8 cellular contexts compared by ENCODE assay signal in the genomic region with DNA sequence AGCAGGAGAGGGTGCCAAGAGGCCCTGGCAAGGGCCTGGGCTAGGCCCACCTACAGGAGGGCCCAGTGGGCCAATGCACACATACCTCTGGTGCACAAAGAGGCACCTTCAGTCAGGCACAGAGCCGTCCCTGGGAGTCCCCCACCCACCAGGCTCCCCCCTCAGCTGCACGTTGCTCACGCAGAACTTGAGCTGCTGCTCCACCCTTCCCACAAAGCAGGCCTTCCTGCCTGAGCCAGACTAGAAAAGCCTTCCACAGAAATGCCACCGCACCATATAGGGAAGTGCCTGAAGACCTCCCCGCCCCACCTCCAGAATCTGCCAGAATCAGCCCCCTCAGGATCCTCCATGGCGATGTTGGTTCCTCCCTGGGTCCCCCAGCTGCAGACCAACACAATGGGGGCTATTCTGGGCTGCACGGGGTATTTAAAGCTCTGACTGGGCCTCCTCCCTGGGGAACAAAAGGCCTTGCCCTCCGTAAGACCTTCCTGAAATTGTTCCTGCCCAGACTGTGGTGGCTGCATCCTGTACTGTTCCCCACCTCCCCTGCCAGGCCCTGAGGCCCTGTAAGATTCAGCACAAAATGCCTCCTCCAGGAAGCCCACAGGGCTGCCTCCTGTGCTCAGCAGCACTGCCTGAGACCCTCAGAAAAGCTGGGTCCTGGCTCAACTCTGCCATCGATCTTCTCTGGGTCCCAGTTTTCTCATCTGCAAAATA. TPM values are rescaled to one million over a fixed set of nuclear protein-coding genes. Genes with fewer than 3 reads are reported as not detected.
DNase-seq lines count a peak whose midpoint lies in the region; ATAC-seq and TF ChIP-seq lines count a peak whose summit lies in the region.

No MANE protein-coding gene starts in this region.

- intact Hi-C loops in left ventricle myocardium superior (cut with micrococcal nuclease): no loop called here

- ATAC-seq in left ventricle myocardium superior: peak; percentile 52

- no peaks in the 10 kb centered on the region for H3K9me3 Mint-ChIP-seq in HFFc6
- no peaks in the 10 kb centered on the region for H3K9me3 Mint-ChIP-seq in activated T-cell treated with anti-CD3 and anti-CD28 coated beads, Interleukin-2, amount 50 U/mL, for 24 hours

- no peak overlapping the region for H3K4me3 Mint-ChIP-seq in HFFc6
- no peak overlapping the region for H3K4me3 Mint-ChIP-seq in activated T-cell treated with anti-CD3 and anti-CD28 coated beads, Interleukin-2, amount 50 U/mL, for 24 hours

- no peak for TF ChIP-seq CTCF in HFFc6 (IDR thresholded peaks at IDR 0.05)

- no peaks in the 10 kb centered on the region; the same call in 1 of the 2 replicates for H3K27me3 Mint-ChIP-seq in HFFc6 (ENCODE audit: insufficient read depth)
- H3K27me3 Mint-ChIP-seq in activated T-cell treated with anti-CD3 and anti-CD28 coated beads, Interleukin-2, amount 50 U/mL, for 24 hours: no peaks in the 10 kb centered on the region

- H3K27ac Mint-ChIP-seq in HFFc6: peak overlapping the region; percentile 85
- peak overlapping the region; percentile 80 for H3K27ac Mint-ChIP-seq in activated T-cell treated with anti-CD3 and anti-CD28 coated beads, Interleukin-2, amount 50 U/mL, for 24 hours

- H3K36me3 Mint-ChIP-seq in HFFc6 (ENCODE audit: low read depth): peaks cover 24% of the 10 kb centered on the region
- no peaks in the 10 kb centered on the region for H3K36me3 Mint-ChIP-seq in activated T-cell treated with anti-CD3 and anti-CD28 coated beads, Interleukin-2, amount 50 U/mL, for 24 hours (ENCODE audit: low read depth)

- H3K4me1 Mint-ChIP-seq in HFFc6 (ENCODE audit: low read depth): peaks cover 75% of the 10 kb centered on the region
- peaks cover 19% of the 10 kb centered on the region for H3K4me1 Mint-ChIP-seq in activated T-cell treated with anti-CD3 and anti-CD28 coated beads, Interleukin-2, amount 50 U/mL, for 24 hours (ENCODE audit: low read depth)

- DNase-seq in HFFc6 (no peak), left ventricle myocardium superior (peak; percentile 84), NCI-H2227 (lab: John Stamatoyannopoulos, UW; ENCODE audit: unreplicated experiment) (no peak), NCI-H524 (lab: John Stamatoyannopoulos, UW) (no peak), cerebellar nuclear complex (lab: John Stamatoyannopoulos, UW) (no peak), COLO668 (lab: John Stamatoyannopoulos, UW; ENCODE audit: unreplicated experiment) (no peak)
- DNase-seq in activated T-cell treated with anti-CD3 and anti-CD28 coated beads, Interleukin-2, amount 50 U/mL, for 24 hours: peak; percentile 54
- DNase-seq in stimulated activated CD4-positive, alpha-beta T cell treated with anti-CD3 and anti-CD28 coated beads, Interleukin-15, amount 100 ng/mL, for 48 hours (ENCODE audit: low read depth in 2 of 2): peak; percentile 37 to 55

RNA-seq across cellular contexts. Expression of a gene that starts 27.2 kb away (rescaled TPM):
- 100 to 1,000 TPM; 275 to 430 (median 297) TPM for total RNA-seq in HFFc6 (2021; fragmentation: NEBNext Ultra II Directional; extraction: Animal tissue kit (Norgen Biotek cat#: 25700))
- total RNA-seq in left ventricle myocardium superior: 269 TPM

Comparison
In these comparisons a context has a peak if more than half of its experiments do, and no peak if none do; other contexts are left out.
1. DNase-seq: peak in activated T-cell treated with anti-CD3 and anti-CD28 coated beads, Interleukin-2, amount 50 U/mL, for 24 hours (single experiment), left ventricle myocardium superior (single experiment) and stimulated activated CD4-positive, alpha-beta T cell treated with anti-CD3 and anti-CD28 coated beads, Interleukin-15, amount 100 ng/mL, for 48 hours (2 of 2); none in HFFc6 (single experiment), NCI-H2227 (single experiment), NCI-H524 (0 of 2), cerebellar nuclear complex (0 of 2) and COLO668 (single experiment).